8 cellular contexts compared by ENCODE assay signal in the genomic region with DNA sequence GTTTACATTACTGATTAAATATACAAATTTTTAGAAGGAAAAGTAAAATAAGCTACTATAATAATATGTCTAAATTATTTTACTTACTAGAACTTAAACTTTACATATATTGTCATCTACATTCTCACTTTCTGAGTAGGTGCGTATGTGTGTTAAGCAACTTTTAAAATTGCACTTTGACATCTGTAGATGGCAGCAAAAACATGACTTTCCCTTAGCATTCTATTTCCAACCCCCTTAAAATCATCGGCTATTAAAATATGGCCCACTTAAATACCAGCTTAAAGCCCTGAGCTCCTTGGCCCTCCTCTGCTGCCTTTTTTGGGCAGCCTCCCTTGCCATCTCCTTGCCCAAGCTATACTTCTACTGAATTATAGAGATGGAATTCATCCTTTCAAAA.
A peak's percentile ranks its signal among the peaks of the same experiment; 100 is the strongest.
DNase-seq lines count a peak whose midpoint lies in the region; ATAC-seq, FAIRE-seq and TF ChIP-seq lines count a peak whose summit lies in the region.

No MANE protein-coding gene starts in this region.

- no peaks in the 10 kb centered on the region for H3K36me3 Mint-ChIP-seq in mesothelial cell of epicardium

- no peak for FAIRE-seq in frontal cortex (lab: Jason Lieb, UNC)

- H3K27ac Mint-ChIP-seq in mesothelial cell of epicardium = no peak overlapping the region

- H3K9me3 Mint-ChIP-seq in mesothelial cell of epicardium = no peaks in the 10 kb centered on the region

- no peak overlapping the region for H3K4me3 Mint-ChIP-seq in mesothelial cell of epicardium

- H3K27me3 Mint-ChIP-seq in mesothelial cell of epicardium (ENCODE audit: low read depth) = no peaks in the 10 kb centered on the region

- DNase-seq in ELR (ENCODE audit: low read depth) (peak; percentile 49), mesothelial cell of epicardium (ENCODE audit: low spot score in 2 of 2, unreplicated experiment in 2 of 2) (no peak), frontal cortex (ENCODE audit: low spot score in 2 of 2) (no peak)
- no peak for DNase-seq in stimulated activated CD4-positive, alpha-beta T cell treated with anti-CD3 and anti-CD28 coated beads, Interleukin-2, amount 100 ng/mL, for 48 hours

- peaks cover 13% of the 10 kb centered on the region for H3K4me1 Mint-ChIP-seq in mesothelial cell of epicardium

- TF ChIP-seq CTCF in WI38 (IDR thresholded peaks at IDR 0.05; ENCODE audit: low read depth, low read length) (peak; percentile 14; the same call in 1 of the 2 replicates), mesothelial cell of epicardium (IDR thresholded peaks at IDR 0.05; ENCODE audit: unreplicated experiment) (peak; percentile 36)

- no peak overlapping the region for H3K4me3 ChIP-seq in WI38 (ENCODE audit: low read depth, low read length)

- peak; percentile 52 for ATAC-seq in HG03432 (IDR thresholded peaks at IDR 0.05; ENCODE audit: unreplicated experiment)
- no peak for ATAC-seq in HG02763 (IDR thresholded peaks at IDR 0.05; ENCODE audit: unreplicated experiment)
- ATAC-seq in HG03342 (IDR thresholded peaks at IDR 0.05; ENCODE audit: unreplicated experiment) = no peak
